In the genomic region with DNA sequence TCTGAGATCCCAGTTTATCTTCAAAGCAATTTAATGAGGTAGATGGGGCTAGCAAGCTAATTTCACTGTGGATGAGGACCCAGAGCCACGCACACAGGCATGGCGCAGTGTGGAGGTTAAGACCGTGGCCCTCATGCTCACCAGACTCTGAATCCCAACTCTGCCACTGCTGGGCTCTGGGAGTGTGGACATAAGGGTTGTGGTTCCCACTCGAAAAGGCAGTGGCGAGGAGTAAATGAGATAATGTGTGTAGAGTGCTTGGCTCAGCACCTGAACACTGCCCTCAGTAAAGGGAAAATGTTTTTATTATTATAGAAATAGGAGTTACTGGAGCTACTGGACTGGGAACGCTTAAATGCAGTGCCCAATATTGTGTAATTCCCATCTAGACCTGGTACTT, we compare ENCODE assay signal across 28 cellular contexts.
"Had no signal": no experiment of that assay in that cellular context is flagged by ENCODE, and none has a peak within 500 bp of the region (broad histone marks: within the 10 kb centered on the region; RNA-seq: fewer than 3 reads in every experiment).

No MANE protein-coding gene starts in this region.

- H3K9me3 Mint-ChIP-seq: activated naive CD4-positive, alpha-beta T cell treated with anti-CD3 and anti-CD28 coated beads, Interleukin-2, amount 50 U/mL, for 72 hours; activated naive CD8-positive, alpha-beta T cell treated with anti-CD3 and anti-CD28 coated beads, Interleukin-2, amount 50 U/mL, for 24 hours; activated T-cell treated with anti-CD3 and anti-CD28 coated beads, Interleukin-2, amount 50 U/mL, for 24 hours; activated T-helper 1 cell treated with anti-CD3 and anti-CD28 coated beads, Interleukin-12 subunit alpha, Interleukin-12 subunit beta, Interleukin-2, Interleukin-4 antibody, amounts not matched to agents 30 ng/mL and 10 ng/mL and 1 ng/mL, durations not matched to agents 14 hours and 24 hours and 36 hours; brain; WTC11 had no signal

- H3K4me3 Mint-ChIP-seq: activated CD8-positive, alpha-beta memory T cell treated with anti-CD3 and anti-CD28 coated beads, Interleukin-2, amount 10 ng/mL, durations not matched to agents 7 days and 5 days; activated CD8-positive, alpha-beta T cell treated with anti-CD3 and anti-CD28 coated beads, Interleukin-2, amount 10 ng/mL, durations not matched to agents 7 days and 5 days; activated naive CD8-positive, alpha-beta T cell treated with anti-CD3 and anti-CD28 coated beads, Interleukin-2, amount 50 U/mL, for 24 hours; activated T-cell treated with anti-CD3 and anti-CD28 coated beads, Interleukin-2, amount 50 U/mL, for 24 hours; activated T-helper 1 cell treated with anti-CD3 and anti-CD28 coated beads, Interleukin-12 subunit alpha, Interleukin-12 subunit beta, Interleukin-2, Interleukin-4 antibody, amounts not matched to agents 30 ng/mL and 10 ng/mL and 1 ng/mL, durations not matched to agents 14 hours and 24 hours and 36 hours; brain; T-helper 17 cell; WTC11 had no signal

- H3K4me3 ChIP-seq: Peyer's patch had no signal

- H3K27me3 Mint-ChIP-seq: activated naive CD8-positive, alpha-beta T cell treated with anti-CD3 and anti-CD28 coated beads, Interleukin-2, amount 50 U/mL, for 24 hours; activated T-cell treated with anti-CD3 and anti-CD28 coated beads, Interleukin-2, amount 50 U/mL, for 24 hours; brain had no signal

- H3K4me1 Mint-ChIP-seq: activated CD8-positive, alpha-beta memory T cell treated with anti-CD3 and anti-CD28 coated beads, Interleukin-2, amount 10 ng/mL, durations not matched to agents 7 days and 5 days; activated naive CD8-positive, alpha-beta T cell treated with anti-CD3 and anti-CD28 coated beads, Interleukin-2, amount 50 U/mL, for 24 hours; T-helper 17 cell; WTC11 had no signal

- H3K27ac Mint-ChIP-seq: activated CD8-positive, alpha-beta memory T cell treated with anti-CD3 and anti-CD28 coated beads, Interleukin-2, amount 10 ng/mL, durations not matched to agents 7 days and 5 days; activated CD8-positive, alpha-beta T cell treated with anti-CD3 and anti-CD28 coated beads, Interleukin-2, amount 10 ng/mL, durations not matched to agents 7 days and 5 days; activated naive CD4-positive, alpha-beta T cell treated with anti-CD3 and anti-CD28 coated beads, Interleukin-2, amount 50 U/mL, for 72 hours; activated naive CD8-positive, alpha-beta T cell treated with anti-CD3 and anti-CD28 coated beads, Interleukin-2, amount 50 U/mL, for 24 hours; activated T-cell treated with anti-CD3 and anti-CD28 coated beads, Interleukin-2, amount 50 U/mL, for 24 hours; activated T-helper 1 cell treated with anti-CD3 and anti-CD28 coated beads, Interleukin-12 subunit alpha, Interleukin-12 subunit beta, Interleukin-2, Interleukin-4 antibody, amounts not matched to agents 30 ng/mL and 10 ng/mL and 1 ng/mL, durations not matched to agents 14 hours and 24 hours and 36 hours; brain; T-helper 17 cell; WTC11 had no signal

- ATAC-seq: activated CD8-positive, alpha-beta memory T cell treated with anti-CD3 and anti-CD28 coated beads, Interleukin-2, amount 10 ng/mL, durations not matched to agents 7 days and 5 days; activated CD8-positive, alpha-beta T cell treated with anti-CD3 and anti-CD28 coated beads, Interleukin-2, amount 10 ng/mL, durations not matched to agents 7 days and 5 days; activated naive CD4-positive, alpha-beta T cell treated with anti-CD3 and anti-CD28 coated beads, Interleukin-2, amount 50 U/mL, for 72 hours; activated naive CD8-positive, alpha-beta T cell treated with anti-CD3 and anti-CD28 coated beads, Interleukin-2, amount 50 U/mL, for 24 hours; T-helper 17 cell; WTC11 had no signal

- H3K9me3 ChIP-seq: Peyer's patch had no signal

- H3K27me3 ChIP-seq: Peyer's patch had no signal

- H3K27ac ChIP-seq: Peyer's patch, RWPE1 had no signal

- DNase-seq: activated CD4-positive, alpha-beta T cell treated with anti-CD3 and anti-CD28 coated beads for 48 hours; activated CD4-positive, alpha-beta T cell treated with anti-CD3 and anti-CD28 coated beads, Interleukin-2, amount 50 U/mL, for 4 hours; activated CD4-positive, CD25-positive, alpha-beta regulatory T cell treated with anti-CD3 and anti-CD28 coated beads, Interleukin-2, amount 50 U/mL, for 72 hours; activated CD8-positive, alpha-beta memory T cell treated with anti-CD3 and anti-CD28 coated beads, Interleukin-2, amount 10 ng/mL, durations not matched to agents 7 days and 5 days; activated CD8-positive, alpha-beta T cell treated with anti-CD3 and anti-CD28 coated beads, Interleukin-2, amount 10 ng/mL, durations not matched to agents 7 days and 5 days; activated effector memory CD4-positive, alpha-beta T cell treated with Interleukin-2 at 50 U/mL for 16 hours; activated naive CD4-positive, alpha-beta T cell treated with Interleukin-2 at 50 U/mL for 16 hours; activated naive CD8-positive, alpha-beta T cell treated with anti-CD3 and anti-CD28 coated beads, Interleukin-2, amount 50 U/mL, for 24 hours; activated T-cell treated with anti-CD3 and anti-CD28 coated beads, Interleukin-2, amount 50 U/mL, for 24 hours; amniotic stem cell; Kasumi-1; KBM-7; NCI-H1048; NCI-H1930; NCI-H2171; NCI-H2227 treated with DMSO at 0.1 percent for 48 hours; NCI-H510A; NCI-H526 treated with DMSO at 0.1 percent for 48 hours; NCI-H82; Peyer's patch; SIG-M5; T-helper 17 cell; T-helper 9 cell had no signal

- H3K4me1 ChIP-seq: Peyer's patch had no signal

- H3K36me3 Mint-ChIP-seq: activated CD8-positive, alpha-beta memory T cell treated with anti-CD3 and anti-CD28 coated beads, Interleukin-2, amount 10 ng/mL, durations not matched to agents 7 days and 5 days; activated naive CD4-positive, alpha-beta T cell treated with anti-CD3 and anti-CD28 coated beads, Interleukin-2, amount 50 U/mL, for 72 hours; WTC11 had no signal
